9 cellular contexts compared by ENCODE assay signal in the genomic region with DNA sequence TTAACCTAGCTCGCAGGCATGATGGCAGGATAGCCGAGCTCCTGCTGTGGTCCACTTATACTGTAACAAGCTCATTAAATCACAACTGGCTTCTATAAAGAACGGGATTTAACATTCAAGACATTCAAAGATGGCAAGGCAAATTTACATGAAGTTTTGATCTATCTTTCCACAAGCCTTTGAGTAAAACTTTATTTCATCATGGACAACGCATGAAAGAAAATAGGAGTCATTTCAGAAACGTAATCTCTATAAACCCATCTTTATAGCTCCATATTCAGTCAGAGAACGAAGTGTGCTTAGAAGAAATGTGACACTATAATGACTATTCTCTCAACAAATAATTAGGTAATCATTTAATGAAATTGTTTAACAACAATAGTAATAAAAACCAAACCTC. TPM values are rescaled to one million over a fixed set of nuclear protein-coding genes. Genes with fewer than 3 reads are reported as not detected.
A peak's percentile ranks its signal among the peaks of the same experiment; 100 is the strongest.
DNase-seq lines count a peak whose midpoint lies in the region; ATAC-seq and TF ChIP-seq lines count a peak whose summit lies in the region.
"Had no signal": no experiment of that assay in that cellular context is flagged by ENCODE, and none has a peak within 500 bp of the region (broad histone marks: within the 10 kb centered on the region; RNA-seq: fewer than 3 reads in every experiment).

No MANE protein-coding gene starts in this region.

- peak overlapping the region; percentile 93 for H3K4me2 ChIP-seq in OCI-LY3 (ENCODE audit: low read length)

- peak overlapping the region; percentile 99 for H3K4me3 ChIP-seq in OCI-LY3 (ENCODE audit: low read length)
- H3K4me3 ChIP-seq in epithelial cell of esophagus (ENCODE audit: low read length) = peak overlapping the region; percentile 91
- H3K4me3 ChIP-seq in psoas muscle = peak overlapping the region; percentile 100

- H3K4me1 ChIP-seq in OCI-LY3 (ENCODE audit: low read length) = peaks cover 12% of the 10 kb centered on the region
- peaks cover 28% of the 10 kb centered on the region for H3K4me1 ChIP-seq in psoas muscle

- H3K79me2 ChIP-seq in OCI-LY3 (ENCODE audit: low read length) = peaks cover 65% of the 10 kb centered on the region

- TF ChIP-seq CTCF in OCI-LY3 (IDR thresholded peaks at IDR 0.05; ENCODE audit: low read depth, low read length) (no peak), epithelial cell of esophagus (IDR thresholded peaks at IDR 0.05; ENCODE audit: insufficient read depth, low read depth, low read length, missing control alignments) (no peak), psoas muscle (IDR thresholded peaks at IDR 0.05) (no peak)

- no peak overlapping the region for H2AFZ ChIP-seq in OCI-LY3 (ENCODE audit: low read depth, low read length)

- H3K9me3 ChIP-seq in OCI-LY3 (ENCODE audit: insufficient read depth, low read length) (no peaks in the 10 kb centered on the region), psoas muscle (no peaks in the 10 kb centered on the region)

- H3K27me3 ChIP-seq in OCI-LY3 (ENCODE audit: low read depth, low read length) (no peaks in the 10 kb centered on the region), psoas muscle (ENCODE audit: insufficient read depth in 3 of 3, low read length in 2 of 3) (no peaks in the 10 kb centered on the region)

- peak overlapping the region; percentile 95 for H3K9ac ChIP-seq in OCI-LY3 (ENCODE audit: low read length)

- WGBS in psoas muscle, 3 donors = 11 to 26% (median 14%) methylated on average over 6 of the region's 6 CpGs

- H3K36me3 ChIP-seq in OCI-LY3 (replicated peaks; ENCODE audit: low read depth, low read length) = peaks cover 16% of the 10 kb centered on the region
- peaks cover 0 to 10% of the 10 kb centered on the region in 2 donors for H3K36me3 ChIP-seq in psoas muscle (ENCODE audit: insufficient read depth in 1 of 2, low read depth in 1 of 2)

- ATAC-seq in psoas muscle (no peak), GM18498 (IDR thresholded peaks at IDR 0.05; ENCODE audit: unreplicated experiment) (no peak)

- intact Hi-C loops in psoas muscle (cut with DNase I) = no loop called here

- DNase-seq in EH (ENCODE audit: low read depth) (peak; percentile 8), epithelial cell of esophagus (ENCODE audit: low read depth) (no peak), psoas muscle (no peak), NCI-H2107 treated with DMSO at 0.1 percent for 48 hours (lab: John Stamatoyannopoulos, UW; ENCODE audit: unreplicated experiment) (no peak), HuH-7 (ENCODE audit: low spot score) (no peak), putamen (ENCODE audit: low spot score) (no peak)
- DNase-seq: central memory CD4-positive, alpha-beta T cell had no signal

- H3K27ac ChIP-seq in OCI-LY3 (ENCODE audit: low read length) (peak overlapping the region; percentile 78; the same call in 1 of the 2 replicates), psoas muscle (peak overlapping the region; percentile 100)

- peaks cover 46% of the 10 kb centered on the region for H4K20me1 ChIP-seq in OCI-LY3 (ENCODE audit: insufficient read depth, low read length)

RNA-seq across cellular contexts. Expression of gene RPN1, which starts 1.4 kb away (rescaled TPM):
- 100 to 1,000 TPM in 2 of 4 donors, 10 to 100 TPM in 2; 55.5 to 116 (median 91.7) TPM for total RNA-seq in psoas muscle
- polyA plus RNA-seq in psoas muscle = 100 to 1,000 TPM; 108 to 197 (median 135) TPM
